Comparison of ENCODE assay signal across 1 cellular context in the genomic region with DNA sequence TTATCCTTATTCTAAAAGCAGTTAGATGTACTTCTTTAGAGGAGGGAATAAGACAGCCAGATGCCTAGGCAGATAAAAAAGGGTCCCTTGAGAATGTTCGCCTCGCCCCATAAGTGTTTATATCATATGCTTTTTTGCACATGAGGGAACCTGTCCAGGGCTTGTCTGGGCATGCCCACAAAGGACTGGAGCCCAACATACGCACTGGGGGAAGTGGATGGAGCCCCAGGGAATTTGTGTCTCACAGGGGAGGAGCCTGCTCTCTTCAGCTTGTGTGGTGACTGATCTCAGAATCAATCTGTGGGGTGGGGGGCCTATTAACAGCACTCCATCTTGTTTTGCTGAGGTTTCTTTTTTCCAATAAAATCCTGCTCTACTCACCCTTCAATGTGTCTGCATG.
TF ChIP-seq lines count a peak whose summit lies in the region.

No MANE protein-coding gene starts in this region.

TF ChIP-seq in HCT116, 20 proteins besides CTCF, POLR2A, EP300 and RAD21:
- TF ChIP-seq SRF (IDR thresholded peaks at IDR 0.05; ENCODE audit: low read depth) (no peak), SP1 (IDR thresholded peaks at IDR 0.05; ENCODE audit: low read depth) (no peak), CBX3 (IDR thresholded peaks at IDR 0.05; ENCODE audit: low read depth) (no peak)
- TF ChIP-seq, protein P1, sequence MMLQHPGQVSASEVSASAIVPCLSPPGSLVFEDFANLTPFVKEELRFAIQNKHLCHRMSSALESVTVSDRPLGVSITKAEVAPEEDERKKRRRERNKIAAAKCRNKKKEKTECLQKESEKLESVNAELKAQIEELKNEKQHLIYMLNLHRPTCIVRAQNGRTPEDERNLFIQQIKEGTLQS (IDR thresholded peaks at IDR 0.05) = no peak
TF ChIP-seq in HCT116: peak in this region for 0.
